Comparison of ENCODE assay signal across 2 cellular contexts in genomic region chr16:22313141-22313781, GRCh38.
TF ChIP-seq lines count a peak whose summit lies in the region.

No MANE protein-coding gene starts in this region.

TF ChIP-seq in IMR-90, 13 proteins besides CTCF, POLR2A, EP300 and RAD21:
- TF ChIP-seq BHLHE40 (IDR thresholded peaks at IDR 0.05; ENCODE audit: low read depth, low read length) (no peak), CHD1 (IDR thresholded peaks at IDR 0.05; ENCODE audit: low read depth, low read length) (no peak), CEBPB (IDR thresholded peaks at IDR 0.05; ENCODE audit: low read depth, low read length) (no peak), RCOR1 (IDR thresholded peaks at IDR 0.05; ENCODE audit: insufficient replicate concordance, low read length) (no peak), MXI1 (IDR thresholded peaks at IDR 0.05; ENCODE audit: borderline replicate concordance, low read depth, low read length) (no peak), NFE2L2 (IDR thresholded peaks at IDR 0.05; ENCODE audit: low read depth, low read length) (no peak)
- TF ChIP-seq, protein P1, sequence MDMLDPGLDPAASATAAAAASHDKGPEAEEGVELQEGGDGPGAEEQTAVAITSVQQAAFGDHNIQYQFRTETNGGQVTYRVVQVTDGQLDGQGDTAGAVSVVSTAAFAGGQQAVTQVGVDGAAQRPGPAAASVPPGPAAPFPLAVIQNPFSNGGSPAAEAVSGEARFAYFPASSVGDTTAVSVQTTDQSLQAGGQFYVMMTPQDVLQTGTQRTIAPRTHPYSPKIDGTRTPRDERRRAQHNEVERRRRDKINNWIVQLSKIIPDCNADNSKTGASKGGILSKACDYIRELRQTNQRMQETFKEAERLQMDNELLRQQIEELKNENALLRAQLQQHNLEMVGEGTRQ (IDR thresholded peaks at IDR 0.05; ENCODE audit: low read depth, low read length), result no peak
TF ChIP-seq in IMR-90: peak in this region for 0.

TF ChIP-seq in GM12878, 131 proteins besides CTCF, POLR2A, EP300 and RAD21:
- no peak for TF ChIP-seq PKNOX1 (IDR thresholded peaks at IDR 0.05)
- no peak for TF ChIP-seq MTA2 (IDR thresholded peaks at IDR 0.05; ENCODE audit: low read depth)
- TF ChIP-seq PAX8 (IDR thresholded peaks at IDR 0.05), result no peak
- no peak for TF ChIP-seq NRF1 (conservative IDR thresholded peaks at IDR 0.05; ENCODE audit: low read depth, low read length)
- TF ChIP-seq GABPA (IDR thresholded peaks at IDR 0.05; ENCODE audit: low read depth), result no peak
